In the genomic region with DNA sequence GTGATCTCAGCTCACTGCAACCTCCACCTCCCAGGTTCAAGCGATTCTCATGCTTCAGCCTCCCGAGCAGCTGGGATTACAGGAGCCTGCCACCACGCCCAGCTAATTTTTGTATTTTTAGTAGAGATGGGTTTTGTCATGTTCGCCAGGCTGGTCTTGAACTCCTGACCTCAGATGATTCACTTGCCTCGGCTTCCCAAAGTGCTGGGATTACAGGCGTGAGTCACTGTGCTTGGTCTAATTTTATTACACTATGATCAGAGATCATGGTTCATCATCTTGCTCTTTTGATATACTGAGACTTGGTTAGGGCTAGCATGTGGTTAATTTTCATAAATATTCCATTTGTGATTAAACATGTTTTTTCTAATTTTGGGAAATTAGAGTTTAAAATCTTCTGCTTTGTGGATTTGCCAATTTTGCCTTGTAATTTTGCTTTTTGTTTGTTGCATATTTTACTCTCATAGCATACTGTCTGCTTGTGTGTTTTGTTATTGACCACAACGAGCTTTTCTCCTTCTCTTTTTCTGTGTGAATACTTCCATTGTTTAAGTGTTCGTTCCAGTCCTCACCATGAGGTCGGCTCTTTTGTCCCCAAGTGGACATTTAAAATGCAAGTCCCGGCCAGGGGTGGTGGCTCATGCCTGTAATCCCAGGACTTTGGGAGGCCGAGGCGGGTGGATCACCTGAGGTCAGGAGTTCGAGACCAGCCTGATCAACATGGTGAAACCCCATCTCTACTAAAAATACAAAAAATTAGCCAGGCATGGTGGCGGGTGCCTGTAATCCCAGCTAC, we compare ENCODE assay signal across 1 cellular context.
TF ChIP-seq lines count a peak whose summit lies in the region.

No MANE protein-coding gene starts in this region.

TF ChIP-seq in HCT116, 20 proteins besides CTCF, POLR2A, EP300 and RAD21:
- peak; percentile 85 for TF ChIP-seq CBX3 (IDR thresholded peaks at IDR 0.05; ENCODE audit: low read depth)
- TF ChIP-seq, protein P1, sequence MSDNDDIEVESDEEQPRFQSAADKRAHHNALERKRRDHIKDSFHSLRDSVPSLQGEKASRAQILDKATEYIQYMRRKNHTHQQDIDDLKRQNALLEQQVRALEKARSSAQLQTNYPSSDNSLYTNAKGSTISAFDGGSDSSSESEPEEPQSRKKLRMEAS (IDR thresholded peaks at IDR 0.05): peak; percentile 55
- TF ChIP-seq FOSL1 (IDR thresholded peaks at IDR 0.05; ENCODE audit: low read depth): peak; percentile 93
- peak; percentile 71; the same call in 1 of the 2 replicates for TF ChIP-seq SIN3A (IDR thresholded peaks at IDR 0.05; ENCODE audit: low read depth)
- TF ChIP-seq JUND (IDR thresholded peaks at IDR 0.05): peak; percentile 94
- TF ChIP-seq SP1 (IDR thresholded peaks at IDR 0.05; ENCODE audit: low read depth): peak; percentile 86
- TF ChIP-seq CEBPB (IDR thresholded peaks at IDR 0.05; ENCODE audit: low read depth): peak; percentile 75
